9 cellular contexts compared by ENCODE assay signal in the genomic region with DNA sequence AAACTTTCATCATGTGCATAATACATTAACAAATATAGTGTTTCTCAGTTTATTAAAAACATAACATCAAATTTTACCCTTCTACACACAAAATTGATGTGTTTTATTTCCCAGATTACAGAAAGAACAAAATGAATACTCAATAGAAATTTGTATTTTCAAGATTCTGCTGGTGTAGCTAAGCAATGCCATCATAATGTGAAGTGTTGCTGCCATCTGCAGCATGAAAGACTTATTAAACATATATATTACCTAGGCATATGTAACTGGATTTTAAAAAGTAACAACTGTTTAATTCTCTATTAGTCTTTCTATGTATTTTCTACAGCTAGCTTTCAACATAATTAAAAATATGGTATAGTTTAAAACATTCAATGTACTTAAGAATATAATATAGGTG. TPM values are rescaled to one million over a fixed set of nuclear protein-coding genes. Genes with fewer than 3 reads are reported as not detected.
DNase-seq lines count a peak whose midpoint lies in the region; ATAC-seq and TF ChIP-seq lines count a peak whose summit lies in the region.
"Had no signal": no experiment of that assay in that cellular context is flagged by ENCODE, and none has a peak within 500 bp of the region (broad histone marks: within the 10 kb centered on the region; RNA-seq: fewer than 3 reads in every experiment).

No MANE protein-coding gene starts in this region.

- no peak for TF ChIP-seq POLR2A in suprapubic skin (IDR thresholded peaks at IDR 0.05)

- peak in 3 of 10 experiments; percentile 4 to 16 (median 7) for DNase-seq in CD4-positive, alpha-beta T cell
- DNase-seq in GM12864 (ENCODE audit: low read depth) (no peak), RWPE2 (ENCODE audit: low spot score) (no peak), neural crest cell (ENCODE audit: low read depth, low spot score) (no peak), suprapubic skin (ENCODE audit: low spot score in 2 of 2) (no peak), omental fat pad (ENCODE audit: low spot score) (no peak)
- DNase-seq in effector CD8-positive, alpha-beta T cell (lab: John Stamatoyannopoulos, UW): peak; percentile 0

- H3K4me3 ChIP-seq in GM12864 (ENCODE audit: low read depth, low read length) (no peak overlapping the region), RWPE2 (ENCODE audit: severe bottlenecking) (no peak overlapping the region), suprapubic skin (no peak overlapping the region)

- peak; percentile 73 for TF ChIP-seq CTCF in CD4-positive, alpha-beta T cell (IDR thresholded peaks at IDR 0.05)
- TF ChIP-seq CTCF in GM12864 (IDR thresholded peaks at IDR 0.05; ENCODE audit: low read depth, low read length, missing control alignments): peak; percentile 3
- peak; percentile 85 for TF ChIP-seq CTCF in RWPE2 (IDR thresholded peaks at IDR 0.05; ENCODE audit: poor library complexity, severe bottlenecking)
- TF ChIP-seq CTCF in neural crest cell (conservative IDR thresholded peaks at IDR 0.05): peak; percentile 74
- peak in 1 of 2 donors; percentile 6 for TF ChIP-seq CTCF in suprapubic skin (IDR thresholded peaks at IDR 0.05)
- no peak for TF ChIP-seq CTCF in omental fat pad (IDR thresholded peaks at IDR 0.05)

- no peak overlapping the region for H3K27ac Mint-ChIP-seq in CD4-positive, alpha-beta T cell
- no peak overlapping the region for H3K27ac Mint-ChIP-seq in neural crest cell (ENCODE audit: unreplicated experiment)

- no peak overlapping the region for H3K27ac ChIP-seq in CD4-positive, alpha-beta T cell (ENCODE audit: low read depth, low read length)
- H3K27ac ChIP-seq in RWPE2 (ENCODE audit: poor library complexity, severe bottlenecking) (no peak overlapping the region), suprapubic skin (no peak overlapping the region)

- peak; percentile 39 for ATAC-seq in CD4-positive, alpha-beta T cell (ENCODE audit: poor library complexity)
- ATAC-seq in HG03432 (IDR thresholded peaks at IDR 0.05; ENCODE audit: unreplicated experiment) (peak; percentile 68), RWPE2 (ENCODE audit: low read depth) (peak; percentile 55; the same call in 1 of the 3 replicates), omental fat pad (ENCODE audit: low FRiP score) (no peak)

- peaks cover 7% of the 10 kb centered on the region for H3K27me3 Mint-ChIP-seq in CD4-positive, alpha-beta T cell
- H3K27me3 Mint-ChIP-seq in neural crest cell (ENCODE audit: low read depth): no peaks in the 10 kb centered on the region

- POLR2A ChIA-PET in CD4-positive, alpha-beta T cell (lab: Charles Lee): no interaction called here

- no peaks in the 10 kb centered on the region for H3K36me3 ChIP-seq in RWPE2 (ENCODE audit: low read depth)
- no peaks in the 10 kb centered on the region for H3K36me3 ChIP-seq in suprapubic skin

- no peaks in the 10 kb centered on the region for H3K4me1 Mint-ChIP-seq in CD4-positive, alpha-beta T cell (ENCODE audit: low read depth)
- H3K4me1 Mint-ChIP-seq in neural crest cell: no peaks in the 10 kb centered on the region

- intact Hi-C loops in CD4-positive, alpha-beta T cell (cut with DNase I, micrococcal nuclease): loop anchor here (1.0 to 2.0 kb wide), 3 partner anchors 358 to 388 kb away; no protein-coding TSS in a partner anchor

- CTCF ChIA-PET in CD4-positive, alpha-beta T cell (lab: Charles Lee): interaction anchor here (0.8 to 1.1 kb wide), 5 partner anchors 9 to 388 kb away, joined by 3 to 6 read pairs (median 4); no protein-coding TSS in a partner anchor

- H3K4me3 Mint-ChIP-seq in CD4-positive, alpha-beta T cell: no peak overlapping the region
- H3K4me3 Mint-ChIP-seq in neural crest cell: no peak overlapping the region

- TF ChIP-seq EP300 in suprapubic skin (IDR thresholded peaks at IDR 0.05): no peak

- no peaks in the 10 kb centered on the region for H3K9me3 Mint-ChIP-seq in CD4-positive, alpha-beta T cell
- H3K9me3 Mint-ChIP-seq in neural crest cell: no peaks in the 10 kb centered on the region

- H3K36me3 Mint-ChIP-seq in CD4-positive, alpha-beta T cell (ENCODE audit: low read depth): no peaks in the 10 kb centered on the region
- no peaks in the 10 kb centered on the region for H3K36me3 Mint-ChIP-seq in neural crest cell (ENCODE audit: low read depth)

- no peaks in the 10 kb centered on the region for H3K27me3 ChIP-seq in CD4-positive, alpha-beta T cell (ENCODE audit: control insufficient read depth, insufficient read depth, low read length)
- H3K27me3 ChIP-seq in RWPE2 (ENCODE audit: insufficient read depth, poor library complexity, severe bottlenecking) (no peaks in the 10 kb centered on the region), suprapubic skin (no peaks in the 10 kb centered on the region)

- H3K9me3 ChIP-seq in CD4-positive, alpha-beta T cell (ENCODE audit: control insufficient read depth, low read length): no peaks in the 10 kb centered on the region
- H3K9me3 ChIP-seq in RWPE2 (ENCODE audit: severe bottlenecking) (peaks cover 3% of the 10 kb centered on the region), suprapubic skin (no peaks in the 10 kb centered on the region)

- peaks cover 15% of the 10 kb centered on the region for H3K4me1 ChIP-seq in RWPE2 (ENCODE audit: insufficient read depth, poor library complexity, severe bottlenecking)
- no peaks in the 10 kb centered on the region for H3K4me1 ChIP-seq in suprapubic skin

RNA-seq across cellular contexts. Expression of a gene that starts 27.5 kb away (rescaled TPM):
- total RNA-seq in CD4-positive, alpha-beta T cell: not detected
- not detected in 2 replicates for total RNA-seq in neural crest cell
- not detected for total RNA-seq in suprapubic skin
- not detected for total RNA-seq in omental fat pad
- total RNA-seq: T-helper 2 cell treated with Interferon-gamma antibody and Interleukin-4, amounts not matched to agents 100 ng/mL and 5 ng/mL, for 36 hours had no signal

RNA-seq across cellular contexts. Expression of a gene that starts 33.3 kb away (rescaled TPM):
- 1 to 10 TPM; 8.2 to 8.3 TPM for total RNA-seq in CD4-positive, alpha-beta T cell
- 27.5 and 29.8 TPM in 2 replicates for total RNA-seq in neural crest cell
- total RNA-seq in suprapubic skin: 10 to 100 TPM; 16.6 to 42.0 (median 23.9) TPM
- total RNA-seq in omental fat pad: 100 to 1,000 TPM in 2 of 4 donors, 10 to 100 TPM in 2; 76.6 to 314 (median 189) TPM

Comparison
In these comparisons a context has a peak if more than half of its experiments do, and no peak if none do; other contexts are left out.
1. CTCF ChIP-seq: peak in CD4-positive, alpha-beta T cell (single experiment), GM12864 (single experiment), RWPE2 (single experiment) and neural crest cell (single experiment); none in omental fat pad (0 of 3).